ENCODE assay signal across 1 cellular context in the genomic region with DNA sequence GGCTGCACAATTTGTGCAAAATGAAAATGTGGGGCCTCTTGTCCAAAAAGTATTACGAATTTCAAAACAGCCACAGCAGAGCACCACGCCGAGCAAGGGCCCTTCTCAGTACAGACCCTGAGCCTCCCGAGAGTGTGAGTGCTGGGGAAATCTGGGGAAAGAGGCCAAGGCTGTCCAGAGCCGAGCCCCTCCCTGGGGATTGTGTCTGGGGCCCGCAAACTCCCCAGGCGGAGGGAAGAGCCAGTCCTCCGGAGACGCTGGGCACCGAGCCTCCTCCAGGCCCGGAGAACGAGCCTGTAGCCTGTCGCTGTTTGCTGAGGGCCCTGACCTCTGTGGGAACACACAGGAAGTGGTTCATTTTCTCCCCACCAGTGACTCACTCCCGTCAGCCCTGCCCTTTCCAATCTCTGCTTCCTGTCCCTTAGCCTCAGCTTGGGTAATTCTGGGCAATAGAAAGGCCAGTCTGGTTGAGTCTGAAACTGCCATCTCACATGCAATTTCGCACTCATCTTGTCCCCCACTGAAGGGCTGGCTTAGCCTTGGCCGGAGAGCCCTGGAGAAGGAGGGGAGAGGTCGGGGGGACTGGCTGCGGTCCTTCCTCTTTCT.
TF ChIP-seq lines count a peak whose summit lies in the region.

No MANE protein-coding gene starts in this region.

TF ChIP-seq in IMR-90, 13 proteins besides CTCF, POLR2A, EP300 and RAD21 (continued from another document):
- TF ChIP-seq SMC3 (IDR thresholded peaks at IDR 0.05; ENCODE audit: low read depth, low read length) (0 out of 2 replicates have a peak, but pooled peaks have one; percentile 27), CHD1 (IDR thresholded peaks at IDR 0.05; ENCODE audit: low read depth, low read length) (no peak; the same call in none of the 2 replicates), BHLHE40 (IDR thresholded peaks at IDR 0.05; ENCODE audit: low read depth, low read length) (peak; percentile 50; the same call in 1 of the 2 replicates)
